ENCODE assay signal across 1 cellular context in the genomic region with DNA sequence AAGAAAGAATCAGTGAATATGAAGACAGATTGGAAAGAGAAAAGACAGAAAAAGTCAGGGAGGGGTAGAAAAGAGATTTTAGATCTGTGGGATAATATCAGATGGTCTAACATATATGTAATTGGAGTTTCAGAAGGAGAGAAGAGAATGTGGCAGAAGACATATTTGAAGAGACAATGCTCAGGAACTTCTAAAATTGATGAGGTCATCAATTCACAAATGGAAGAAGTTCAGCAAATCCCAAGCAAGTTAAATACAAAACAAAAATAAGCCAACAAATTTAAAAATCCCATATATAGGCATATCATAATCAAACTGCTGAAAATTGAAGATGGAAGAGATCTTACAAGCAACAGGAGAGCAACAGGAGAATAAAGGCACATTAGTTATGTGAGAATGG.
A peak's percentile ranks its signal among the peaks of the same experiment; 100 is the strongest.
TF ChIP-seq lines count a peak whose summit lies in the region.

No MANE protein-coding gene starts in this region.

TF ChIP-seq in HEK293, 187 proteins besides CTCF, POLR2A, EP300 and RAD21:
- TF ChIP-seq ATF2 (tag by site-specific recombination; IDR thresholded peaks at IDR 0.05; ENCODE audit: low read depth) = 0 out of 2 replicates have a peak, but pooled peaks have one; percentile 24
